ENCODE assay signal across 23 cellular contexts in genomic region chr11:134554861-134555260, GRCh38.
"Had no signal": no experiment of that assay in that cellular context is flagged by ENCODE, and none has a peak within 500 bp of the region (broad histone marks: within the 10 kb centered on the region; RNA-seq: fewer than 3 reads in every experiment).

No MANE protein-coding gene starts in this region.

- FAIRE-seq: bronchial epithelial cell, colon, keratinocyte, pancreas had no signal

- H3K27ac Mint-ChIP-seq: activated naive CD8-positive, alpha-beta T cell; mesothelial cell of epicardium; naive thymus-derived CD4-positive, alpha-beta T cell; T-helper 17 cell had no signal

- ATAC-seq: gastroesophageal sphincter; left colon; naive thymus-derived CD4-positive, alpha-beta T cell; pancreas; SK-N-SH treated with all-trans-retinoic acid at 6 μM for 48 hours; T-helper 17 cell had no signal

- DNase-seq: activated CD4-positive, alpha-beta T cell treated with anti-CD3 and anti-CD28 coated beads for 1 hour; activated CD4-positive, alpha-beta T cell treated with anti-CD3 and anti-CD28 coated beads, Interleukin-2, amount 50 U/mL, for 1 hour; activated effector memory CD4-positive, alpha-beta T cell treated with Interleukin-2 at 50 U/mL for 16 hours; activated naive CD4-positive, alpha-beta T cell treated with Interleukin-2 at 50 U/mL for 16 hours; activated T-cell treated with anti-CD3 and anti-CD28 coated beads for 4 hours; anterior cingulate cortex; effector memory CD4-positive, alpha-beta T cell; erythroblast; left colon; pancreas; retina; stimulated activated CD4-positive, alpha-beta T cell treated with anti-CD3 and anti-CD28 coated beads, Interleukin-15, amount 100 ng/mL, for 24 hours; stimulated activated naive CD4-positive, alpha-beta T cell; T-helper 17 cell; T1000 had no signal

- H3K4me1 Mint-ChIP-seq: naive thymus-derived CD4-positive, alpha-beta T cell; T-helper 17 cell had no signal

- H3K36me3 Mint-ChIP-seq: activated naive CD8-positive, alpha-beta T cell; mesothelial cell of epicardium; naive thymus-derived CD4-positive, alpha-beta T cell had no signal

- H3K4me3 Mint-ChIP-seq: activated naive CD8-positive, alpha-beta T cell; mesothelial cell of epicardium; naive thymus-derived CD4-positive, alpha-beta T cell; T-helper 17 cell had no signal
